In genomic region chr19:51366050-51366998, GRCh38 we compare ENCODE assay signal across 9 cellular contexts. TPM values are rescaled to one million over a fixed set of nuclear protein-coding genes. Genes with fewer than 3 reads are reported as not detected.
DNase-seq lines count a peak whose midpoint lies in the region; ATAC-seq and TF ChIP-seq lines count a peak whose summit lies in the region.
"Had no signal": no experiment of that assay in that cellular context is flagged by ENCODE, and none has a peak within 500 bp of the region (broad histone marks: within the 10 kb centered on the region; RNA-seq: fewer than 3 reads in every experiment).

Gene ETFB (minus strand): TSS chr19:51366388. CDS start chr19:51366326, 62 bp downstream.

- ATAC-seq in GM19043 (IDR thresholded peaks at IDR 0.05; ENCODE audit: low read depth, unreplicated experiment) (peak; percentile 38), HG03520 (IDR thresholded peaks at IDR 0.05; ENCODE audit: unreplicated experiment) (peak; percentile 43), PC-3 (peak; percentile 59)

- H2AFZ ChIP-seq in PC-3 (ENCODE audit: low read length) = peak within 1 kb of the TSS; percentile 71

- POLR2A ChIA-PET in PC-3 (lab: Charles Lee; ENCODE audit: unreplicated experiment) = interaction anchor here (2.5 kb wide), 1 partner anchor 27 kb away, joined by 20 read pairs; no protein-coding TSS in a partner anchor

- H3K9me3 ChIP-seq in PC-3 (ENCODE audit: low read length) (no peaks in the 10 kb centered on the region), mononuclear cell (ENCODE audit: low read depth, low read length) (no peaks in the 10 kb centered on the region)

- H3K4me2 ChIP-seq in PC-3 (ENCODE audit: low read length) = peak within 1 kb of the TSS; percentile 95
- H3K4me2 ChIP-seq: KMS-11 had no signal

- TSS peak; percentile 59 for BruUV-seq in PC-3 (replicated peaks; lab: Mats Ljungman, UMichigan)

- intact Hi-C loops in PC-3 (cut with micrococcal nuclease) = no loop called here

- H3K79me2 ChIP-seq in PC-3 (ENCODE audit: low read length) = peaks cover 44% of the 10 kb centered on the region

- TF ChIP-seq CTCF in AG09319 (IDR thresholded peaks at IDR 0.05; ENCODE audit: low read depth, low read length) = no peak
- TF ChIP-seq CTCF in PC-3 (conservative IDR thresholded peaks at IDR 0.05; ENCODE audit: low read depth, low read length) = no peak
- no peak for TF ChIP-seq CTCF in epithelial cell of esophagus (IDR thresholded peaks at IDR 0.05; ENCODE audit: insufficient read depth, low read depth, low read length, missing control alignments)

- DNase-seq in AG09319 (ENCODE audit: extremely low read depth, low read depth) (peak; percentile 96), PC-3 (peak; percentile 99), activated T-cell treated with anti-CD3 and anti-CD28 coated beads for 4 hours (peak; percentile 85), epithelial cell of esophagus (ENCODE audit: low read depth) (peak; percentile 98)
- peak; percentile 79 to 86 for DNase-seq in stimulated activated CD8-positive, alpha-beta memory T cell treated with anti-CD3 and anti-CD28 coated beads, Interleukin-2, amount 100 ng/mL, for 1 hour (ENCODE audit: low read depth in 2 of 2)

- H3K4me1 ChIP-seq in PC-3 (ENCODE audit: insufficient read depth, low read length) (peaks cover 47% of the 10 kb centered on the region), mononuclear cell (ENCODE audit: insufficient read depth, low read length) (peaks cover 59% of the 10 kb centered on the region)

- H3K4me3 ChIP-seq in PC-3 (ENCODE audit: low read length) (peak within 1 kb of the TSS; percentile 87), epithelial cell of esophagus (ENCODE audit: low read length) (peak within 1 kb of the TSS; percentile 78), mononuclear cell (ENCODE audit: low read length) (peak within 1 kb of the TSS; percentile 85)

- no peaks in the 10 kb centered on the region for H4K20me1 ChIP-seq in PC-3 (ENCODE audit: low read length)

- peak within 1 kb of the TSS; percentile 96 for H3K27ac ChIP-seq in PC-3 (ENCODE audit: low read length)
- H3K27ac ChIP-seq: KMS-11 had no signal

- H3K9me2 ChIP-seq in PC-3 (replicated peaks; ENCODE audit: low read length) = no peaks in the 10 kb centered on the region

- H3K36me3 ChIP-seq in PC-3 (ENCODE audit: low read depth, low read length) = no peaks in the 10 kb centered on the region

- H3K9ac ChIP-seq in PC-3 (ENCODE audit: low read length) = peak within 1 kb of the TSS; percentile 96
- H3K9ac ChIP-seq: KMS-11 had no signal

- CTCF ChIA-PET in PC-3 (lab: Charles Lee) = interaction anchor here (1.0 kb wide), 1 partner anchor 27 kb away, joined by 3 read pairs; no protein-coding TSS in a partner anchor

- H3F3A ChIP-seq in PC-3 (ENCODE audit: low read length, unreplicated experiment) = peaks cover 4% of the 10 kb centered on the region

- no peaks in the 10 kb centered on the region for H3K27me3 ChIP-seq in PC-3 (ENCODE audit: low read length)
- no peaks in the 10 kb centered on the region for H3K27me3 ChIP-seq in mononuclear cell (ENCODE audit: insufficient read depth, low read length)

RNA-seq across cellular contexts. Expression of gene ETFB, which starts in this region (rescaled TPM):
- total RNA-seq in PC-3 (2014; rRNA removed) (249 and 320 TPM in 2 replicates), mononuclear cell (21.5 TPM)

Comparison
In these comparisons a context has a peak if more than half of its experiments do, and no peak if none do; other contexts are left out.
1. Peak in every context shown above with its lines: DNase-seq, ATAC-seq, H3K4me3 ChIP-seq and H3K27ac ChIP-seq.
2. RNA of gene ETFB (total RNA-seq): 249 to 320 TPM in PC-3; 21.5 TPM in mononuclear cell (single experiment); every median in the first group is over 10 times any median in the second.